10 cellular contexts compared by ENCODE assay signal in the genomic region with DNA sequence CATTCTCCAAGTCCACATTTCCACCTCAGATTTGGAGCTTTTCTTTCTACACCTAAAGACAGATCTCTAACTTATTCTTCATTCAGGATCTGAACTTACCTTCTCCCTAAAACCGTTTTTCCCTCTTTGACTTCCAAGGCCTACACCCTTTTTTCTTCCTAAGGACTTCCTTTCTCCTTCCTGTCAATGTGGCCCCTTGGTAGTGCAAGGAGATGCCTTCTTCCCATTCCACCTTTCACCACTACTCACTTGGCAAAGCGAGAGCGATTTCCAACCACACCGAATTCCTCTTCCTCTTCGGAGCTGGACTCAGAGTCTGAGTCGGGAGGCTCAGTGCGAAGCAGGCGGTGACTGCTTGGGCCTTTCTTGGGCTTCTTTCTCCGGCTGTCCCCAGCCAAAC. TPM values are rescaled to one million over a fixed set of nuclear protein-coding genes. Genes with fewer than 3 reads are reported as not detected.
DNase-seq lines count a peak whose midpoint lies in the region; ATAC-seq and TF ChIP-seq lines count a peak whose summit lies in the region.
"Had no signal": no experiment of that assay in that cellular context is flagged by ENCODE, and none has a peak within 500 bp of the region (broad histone marks: within the 10 kb centered on the region; RNA-seq: fewer than 3 reads in every experiment).

No MANE protein-coding gene starts in this region.

- ATAC-seq in natural killer cell treated with Interleukin-12 subunit alpha and Interleukin-12 subunit beta and Interleukin-15 and Interleukin-18, amount 100 ng/mL, for 72 hours: no peak
- ATAC-seq in HG03457 (IDR thresholded peaks at IDR 0.05; ENCODE audit: unreplicated experiment): no peak

- no peak overlapping the region for H3K27ac Mint-ChIP-seq in chondrocyte (ENCODE audit: unreplicated experiment)
- peak overlapping the region; percentile 73 to 86 for H3K27ac Mint-ChIP-seq in natural killer cell treated with Interleukin-12 subunit alpha and Interleukin-12 subunit beta and Interleukin-15 and Interleukin-18, amount 100 ng/mL, for 72 hours

- peaks cover 31% of the 10 kb centered on the region for H3K4me1 Mint-ChIP-seq in chondrocyte (ENCODE audit: low read depth)
- H3K4me1 Mint-ChIP-seq in natural killer cell treated with Interleukin-12 subunit alpha and Interleukin-12 subunit beta and Interleukin-15 and Interleukin-18, amount 100 ng/mL, for 72 hours (ENCODE audit: low read depth in 2 of 2): peaks cover 31 to 32% of the 10 kb centered on the region in 2 donors

- peak overlapping the region; percentile 98 for H3K4me2 ChIP-seq in KMS-11

- H3K4me3 ChIP-seq in KMS-11 (IDR thresholded peaks at IDR 0.05; ENCODE audit: insufficient read depth, low read depth, low read length): no peak overlapping the region

- H3K36me3 Mint-ChIP-seq in chondrocyte (ENCODE audit: low read depth): peaks cover 4% of the 10 kb centered on the region
- H3K36me3 Mint-ChIP-seq in natural killer cell treated with Interleukin-12 subunit alpha and Interleukin-12 subunit beta and Interleukin-15 and Interleukin-18, amount 100 ng/mL, for 72 hours: no peaks in the 10 kb centered on the region

- H3K79me2 ChIP-seq in KMS-11 (ENCODE audit: insufficient read depth, low read depth): peaks cover 26% of the 10 kb centered on the region

- H3K36me3 ChIP-seq in KMS-11 (ENCODE audit: insufficient read depth): no peaks in the 10 kb centered on the region

- H3K27ac ChIP-seq in C4-2B: peak overlapping the region; percentile 82; the same call in 1 of the 2 replicates
- no peak overlapping the region for H3K27ac ChIP-seq in KMS-11

- H2AFZ ChIP-seq in KMS-11 (ENCODE audit: low read depth): no peak overlapping the region

- H3K4me3 Mint-ChIP-seq in chondrocyte (ENCODE audit: unreplicated experiment): peak overlapping the region; percentile 89
- peak overlapping the region; percentile 90 for H3K4me3 Mint-ChIP-seq in natural killer cell treated with Interleukin-12 subunit alpha and Interleukin-12 subunit beta and Interleukin-15 and Interleukin-18, amount 100 ng/mL, for 72 hours

- H3K9ac ChIP-seq in KMS-11: peak overlapping the region; percentile 82; the same call in 1 of the 2 replicates

- peaks cover 3% of the 10 kb centered on the region for H3K27me3 Mint-ChIP-seq in chondrocyte (ENCODE audit: low read depth)
- H3K27me3 Mint-ChIP-seq in natural killer cell treated with Interleukin-12 subunit alpha and Interleukin-12 subunit beta and Interleukin-15 and Interleukin-18, amount 100 ng/mL, for 72 hours: no peaks in the 10 kb centered on the region

- H3K4me1 ChIP-seq in KMS-11 (ENCODE audit: low read depth, poor library complexity, severe bottlenecking): peaks cover 31% of the 10 kb centered on the region

- no peak for DNase-seq in chondrocyte (ENCODE audit: low spot score)
- no peak for DNase-seq in natural killer cell treated with Interleukin-12 subunit alpha and Interleukin-12 subunit beta and Interleukin-15 and Interleukin-18, amount 100 ng/mL, for 72 hours (ENCODE audit: low spot score)
- no peak for DNase-seq in occipital lobe (lab: John Stamatoyannopoulos, UW)
- no peak for DNase-seq in amniotic stem cell (lab: John Stamatoyannopoulos, UW)
- DNase-seq in activated CD4-positive, CD25-positive, alpha-beta regulatory T cell treated with anti-CD3 and anti-CD28 coated beads, Interleukin-2, amount 50 U/mL, for 72 hours: no peak
- DNase-seq: NCI-H82; stimulated activated naive CD4-positive, alpha-beta T cell treated with Interleukin-2 at 50 U/mL for 16 hours had no signal

- no peak for TF ChIP-seq CTCF in C4-2B (conservative IDR thresholded peaks at IDR 0.05)
- TF ChIP-seq CTCF in KMS-11 (conservative IDR thresholded peaks at IDR 0.05; ENCODE audit: low read depth, low read length): no peak
- TF ChIP-seq CTCF in chondrocyte (IDR thresholded peaks at IDR 0.05): no peak

- no peaks in the 10 kb centered on the region for H3K9me3 Mint-ChIP-seq in chondrocyte (ENCODE audit: low read depth)
- H3K9me3 Mint-ChIP-seq in natural killer cell treated with Interleukin-12 subunit alpha and Interleukin-12 subunit beta and Interleukin-15 and Interleukin-18, amount 100 ng/mL, for 72 hours: no peaks in the 10 kb centered on the region

- no peaks in the 10 kb centered on the region for H3K27me3 ChIP-seq in KMS-11 (ENCODE audit: insufficient read depth, low read depth)

- no peaks in the 10 kb centered on the region for H4K20me1 ChIP-seq in KMS-11 (ENCODE audit: insufficient read depth)

RNA-seq across cellular contexts. Expression of a gene that starts 1.3 kb away (rescaled TPM):
- total RNA-seq in chondrocyte: 49.0 to 69.5 TPM (median 52.2 TPM) in 3 replicates
- 10 to 100 TPM; 64.2 to 78.4 TPM for total RNA-seq in natural killer cell treated with Interleukin-12 subunit alpha and Interleukin-12 subunit beta and Interleukin-15 and Interleukin-18, amount 100 ng/mL, for 72 hours
- 13.6 TPM for total RNA-seq in occipital lobe

RNA-seq across cellular contexts. Expression of a gene that starts 46.0 kb away (rescaled TPM):
- total RNA-seq in chondrocyte (not detected in 3 replicates), occipital lobe (not detected)
- total RNA-seq in natural killer cell treated with Interleukin-12 subunit alpha and Interleukin-12 subunit beta and Interleukin-15 and Interleukin-18, amount 100 ng/mL, for 72 hours: under 1 TPM in 1 of 2 donors, not detected in 1; 0.59 TPM

RNA-seq across cellular contexts. Expression of a gene that starts 49.5 kb away (rescaled TPM):
- total RNA-seq in chondrocyte (22.9 to 33.2 TPM (median 27.7 TPM) in 3 replicates), occipital lobe (37.7 TPM)
- total RNA-seq in natural killer cell treated with Interleukin-12 subunit alpha and Interleukin-12 subunit beta and Interleukin-15 and Interleukin-18, amount 100 ng/mL, for 72 hours: 10 to 100 TPM; 34.1 to 40.9 TPM
